6 cellular contexts compared by ENCODE assay signal in the genomic region with DNA sequence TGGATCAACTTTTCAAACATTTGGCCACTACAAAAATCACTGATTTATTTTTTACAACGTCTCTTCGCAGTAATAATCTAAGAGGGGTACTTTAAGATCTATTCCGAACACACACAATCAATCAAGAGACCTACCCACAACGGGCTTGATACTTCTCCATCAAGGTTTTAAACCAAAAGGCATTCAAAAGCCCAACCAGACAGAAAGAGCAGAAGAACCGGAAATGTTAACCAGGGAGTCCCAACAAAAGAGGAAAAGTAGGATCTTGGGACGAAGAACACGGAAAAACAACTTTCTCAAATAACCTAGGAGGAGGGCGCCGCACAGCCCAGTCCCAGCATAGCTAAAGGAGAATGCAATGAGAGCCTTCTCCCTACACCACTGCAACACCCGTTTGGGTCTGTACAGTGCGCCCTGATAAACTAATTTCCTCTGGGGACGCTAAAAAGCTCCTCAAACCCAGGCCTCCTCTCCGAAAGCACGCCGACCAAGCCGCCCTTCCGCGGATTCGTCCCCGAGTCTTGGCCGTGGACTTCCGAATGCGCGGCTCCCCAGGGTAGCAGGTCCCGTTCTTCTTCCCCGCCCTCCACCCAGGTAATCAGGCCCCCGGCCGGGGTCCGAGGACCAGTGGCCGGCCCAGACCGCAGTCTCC. TPM values are rescaled to one million over a fixed set of nuclear protein-coding genes. Genes with fewer than 3 reads are reported as not detected.
DNase-seq lines count a peak whose midpoint lies in the region; TF ChIP-seq lines count a peak whose summit lies in the region.

No MANE protein-coding gene starts in this region.

- peak overlapping the region; percentile 78 to 90 (median 88) for H3K27ac ChIP-seq in stomach

- intact Hi-C loops in stomach (cut with DNase I; ENCODE audit: low total_unique reads): no loop called here

- no peak for TF ChIP-seq POLR2A in NB4 (IDR thresholded peaks at IDR 0.05; ENCODE audit: extremely low read depth, insufficient read length)
- TF ChIP-seq POLR2A in stomach (IDR thresholded peaks at IDR 0.05): no peak

- no peak for TF ChIP-seq EP300 in stomach (IDR thresholded peaks at IDR 0.05)

- H3K4me3 ChIP-seq in NB4 (ENCODE audit: low read depth, low read length): peak overlapping the region; percentile 100
- H3K4me3 ChIP-seq in fibroblast of mammary gland (ENCODE audit: control insufficient read depth, low read depth, low read length): peak overlapping the region; percentile 99
- peak overlapping the region; percentile 87 to 100 (median 98) for H3K4me3 ChIP-seq in stomach

- peaks cover 27 to 36% (median 34%) of the 10 kb centered on the region in 4 donors for H3K36me3 ChIP-seq in stomach

- DNase-seq in DMS 273 (lab: John Stamatoyannopoulos, UW; ENCODE audit: unreplicated experiment) (peak; percentile 51), DMS 273 treated with DMSO at 0.1 percent for 48 hours (lab: John Stamatoyannopoulos, UW) (no peak), NB4 (ENCODE audit: low read depth) (peak; percentile 41), fibroblast of mammary gland (ENCODE audit: low read depth) (no peak), stomach (no peak), superior temporal gyrus (ENCODE audit: extremely low spot score) (no peak)

- WGBS in stomach, 5 donors: 0 to 4% (median 1%) methylated on average over 13 to 31 of the region's 31 CpGs

- H3K4me1 ChIP-seq in stomach: peaks cover 23 to 56% (median 36%) of the 10 kb centered on the region in 4 donors

- TF ChIP-seq CTCF in NB4 (IDR thresholded peaks at IDR 0.05; ENCODE audit: low read depth, low read length): no peak
- TF ChIP-seq CTCF in fibroblast of mammary gland (conservative IDR thresholded peaks at IDR 0.05; ENCODE audit: control insufficient read depth, insufficient read depth, low read depth, low read length): no peak
- TF ChIP-seq CTCF in stomach (IDR thresholded peaks at IDR 0.05): no peak

- H3K9me3 ChIP-seq in stomach: no peaks in the 10 kb centered on the region

- H3K27me3 ChIP-seq in stomach: no peaks in the 10 kb centered on the region

RNA-seq across cellular contexts. Expression of gene RPL22, which starts 0.6 kb away (rescaled TPM):
- 100 to 1,000 TPM; 103 to 301 (median 166) TPM for total RNA-seq in stomach
- 100 to 1,000 TPM; 343 to 718 (median 413) TPM for polyA plus RNA-seq in stomach

RNA-seq across cellular contexts. Expression of gene RNF207, which starts 7.1 kb away (rescaled TPM):
- total RNA-seq in stomach: 100 to 1,000 TPM in 1 of 5 donors, 10 to 100 TPM in 4; 11.9 to 112 (median 69.4) TPM
- 10 to 100 TPM in 1 of 3 donors, 1 to 10 TPM in 2; 1.5 to 17.5 (median 3.9) TPM for polyA plus RNA-seq in stomach

RNA-seq across cellular contexts. Expression of gene CHD5, which starts 18.7 kb away (rescaled TPM):
- under 1 TPM in 4 of 5 donors, not detected in 1; 0.29 to 0.92 (median 0.37) TPM for total RNA-seq in stomach
- under 1 TPM; 0.06 to 0.83 (median 0.15) TPM for polyA plus RNA-seq in stomach

RNA-seq across cellular contexts. Expression of gene ICMT, which starts 37.0 kb away (rescaled TPM):
- total RNA-seq in stomach: 10 to 100 TPM; 16.3 to 67.9 (median 35.2) TPM
- 10 to 100 TPM in 2 of 3 donors, 1 to 10 TPM in 1; 9.9 to 15.9 (median 14.6) TPM for polyA plus RNA-seq in stomach

RNA-seq across cellular contexts. Expression of gene HES3, which starts 45.2 kb away (rescaled TPM):
- total RNA-seq in stomach: not detected
- polyA plus RNA-seq in stomach: not detected

Comparison
In these comparisons a context has a peak if more than half of its experiments do, and no peak if none do; other contexts are left out.
1. DNase-seq: peak in DMS 273 (single experiment) and NB4 (single experiment); none in DMS 273 treated with DMSO at 0.1 percent for 48 hours (single experiment), fibroblast of mammary gland (single experiment), stomach (single experiment) and superior temporal gyrus (single experiment).
2. Peak in every context shown above with its lines, with median percentiles within 50 percentile points of each other: H3K4me3 ChIP-seq.